In the genomic region with DNA sequence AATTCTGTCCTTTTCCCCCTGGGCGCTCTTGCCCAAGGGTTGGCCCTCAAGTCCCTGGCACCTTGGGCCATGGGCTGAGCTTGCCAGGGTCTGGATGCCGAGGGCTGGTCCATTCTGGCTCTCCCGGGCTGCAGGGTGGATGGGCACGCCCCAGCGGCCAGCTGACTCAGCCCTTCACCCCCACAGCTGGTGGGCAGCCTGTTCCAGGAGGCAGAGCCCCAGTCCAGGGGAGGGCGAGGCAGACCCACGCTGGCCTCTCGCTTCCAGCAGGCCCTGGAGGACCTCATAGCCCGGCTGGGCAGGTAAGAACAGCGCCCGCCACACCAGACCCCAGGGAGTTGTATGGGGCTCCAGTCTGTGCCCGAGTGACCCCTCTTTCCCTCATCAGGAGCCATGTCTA, we compare ENCODE assay signal across 19 cellular contexts.
"Had no signal": no experiment of that assay in that cellular context is flagged by ENCODE, and none has a peak within 500 bp of the region (broad histone marks: within the 10 kb centered on the region; RNA-seq: fewer than 3 reads in every experiment).

No MANE protein-coding gene starts in this region.

- H3K27ac Mint-ChIP-seq: activated CD4-positive, alpha-beta T cell treated with anti-CD3 and anti-CD28 coated beads, Interleukin-2, amount 10 ng/mL, durations not matched to agents 7 days and 5 days; activated naive CD4-positive, alpha-beta T cell treated with anti-CD3 and anti-CD28 coated beads, Interleukin-2, amount 10 ng/mL, durations not matched to agents 7 days and 5 days had no signal

- H3K4me2 ChIP-seq: hepatocyte had no signal

- H3K4me1 Mint-ChIP-seq: activated T-helper 17 cell treated with anti-CD3 and anti-CD28 coated beads, Interleukin-2, amount 50 U/mL, for 72 hours had no signal

- H3K27ac ChIP-seq: coronary artery, gastroesophageal sphincter, hepatocyte, neutrophil, right lobe of liver, stomach, thoracic aorta had no signal

- H3K4me3 Mint-ChIP-seq: activated CD4-positive, alpha-beta T cell treated with anti-CD3 and anti-CD28 coated beads, Interleukin-2, amount 10 ng/mL, durations not matched to agents 7 days and 5 days; activated naive CD4-positive, alpha-beta T cell treated with anti-CD3 and anti-CD28 coated beads, Interleukin-2, amount 10 ng/mL, durations not matched to agents 7 days and 5 days; activated T-helper 17 cell treated with anti-CD3 and anti-CD28 coated beads, Interleukin-2, amount 50 U/mL, for 72 hours; T-helper 17 cell had no signal

- H3K79me2 ChIP-seq: hepatocyte had no signal

- H3K4me3 ChIP-seq: coronary artery, gastroesophageal sphincter, hepatocyte, right lobe of liver, stomach, thoracic aorta had no signal

- ATAC-seq: activated T-helper 17 cell treated with anti-CD3 and anti-CD28 coated beads, Interleukin-2, amount 50 U/mL, for 72 hours; gastroesophageal sphincter; T-helper 17 cell had no signal

- H3K36me3 ChIP-seq: right lobe of liver, thoracic aorta had no signal

- DNase-seq: activated CD4-positive, alpha-beta T cell treated with anti-CD3 and anti-CD28 coated beads, Interleukin-2, amount 10 ng/mL, durations not matched to agents 7 days and 5 days; activated CD4-positive, CD25-positive, alpha-beta regulatory T cell; activated naive CD4-positive, alpha-beta T cell treated with anti-CD3 and anti-CD28 coated beads, Interleukin-2, amount 10 ng/mL, durations not matched to agents 7 days and 5 days; activated T-cell treated with anti-CD3 and anti-CD28 coated beads for 4 hours; effector CD4-positive, alpha-beta T cell; midbrain; naive B cell; right lobe of liver; stimulated activated CD4-positive, alpha-beta T cell treated with anti-CD3 and anti-CD28 coated beads, Interleukin-12 subunit alpha, Interleukin-12 subunit beta, amount 100 ng/mL, for 4 hours; stimulated activated CD4-positive, alpha-beta T cell treated with anti-CD3 and anti-CD28 coated beads, Interleukin-2, amount 100 ng/mL, for 48 hours; stomach; T-helper 17 cell had no signal

- H3K36me3 Mint-ChIP-seq: activated naive CD4-positive, alpha-beta T cell treated with anti-CD3 and anti-CD28 coated beads, Interleukin-2, amount 10 ng/mL, durations not matched to agents 7 days and 5 days had no signal

- H2AFZ ChIP-seq: hepatocyte had no signal

- H3K27me3 ChIP-seq: gastroesophageal sphincter, hepatocyte, neutrophil, right lobe of liver, stomach had no signal

- H3K9me3 ChIP-seq: gastroesophageal sphincter, neutrophil, right lobe of liver, stomach, thoracic aorta had no signal

- FAIRE-seq: urothelium cell line had no signal

- H3K27me3 Mint-ChIP-seq: activated CD4-positive, alpha-beta T cell treated with anti-CD3 and anti-CD28 coated beads, Interleukin-2, amount 10 ng/mL, durations not matched to agents 7 days and 5 days; activated T-helper 17 cell treated with anti-CD3 and anti-CD28 coated beads, Interleukin-2, amount 50 U/mL, for 72 hours; naive B cell; T-helper 17 cell had no signal

- H3K9me3 Mint-ChIP-seq: activated CD4-positive, alpha-beta T cell treated with anti-CD3 and anti-CD28 coated beads, Interleukin-2, amount 10 ng/mL, durations not matched to agents 7 days and 5 days; activated naive CD4-positive, alpha-beta T cell treated with anti-CD3 and anti-CD28 coated beads, Interleukin-2, amount 10 ng/mL, durations not matched to agents 7 days and 5 days; activated T-helper 17 cell treated with anti-CD3 and anti-CD28 coated beads, Interleukin-2, amount 50 U/mL, for 72 hours; naive B cell had no signal

- H3K4me1 ChIP-seq: gastroesophageal sphincter, right lobe of liver had no signal
